ENCODE assay signal across 26 cellular contexts in genomic region chr5:42848545-42848944, GRCh38. TPM values are rescaled to one million over a fixed set of nuclear protein-coding genes. Genes with fewer than 3 reads are reported as not detected.
"Had no signal": no experiment of that assay in that cellular context is flagged by ENCODE, and none has a peak within 500 bp of the region (broad histone marks: within the 10 kb centered on the region; RNA-seq: fewer than 3 reads in every experiment).

No MANE protein-coding gene starts in this region.

- H3K4me3 ChIP-seq: ascending aorta, cardiac muscle cell had no signal

- H3K27ac ChIP-seq: ascending aorta, cardiac muscle cell, WERI-Rb-1 had no signal

- H3K27me3 ChIP-seq: ascending aorta, cardiac muscle cell had no signal

- H3K9me3 ChIP-seq: ascending aorta had no signal

- DNase-seq: activated CD4-positive, alpha-beta memory T cell treated with anti-CD3 and anti-CD28 coated beads, Interleukin-2, amount 10 ng/mL, durations not matched to agents 7 days and 5 days; activated CD4-positive, alpha-beta T cell treated with anti-CD3 and anti-CD28 coated beads for 1 hour; activated CD4-positive, alpha-beta T cell treated with anti-CD3 and anti-CD28 coated beads for 36 hours; activated CD4-positive, alpha-beta T cell treated with anti-CD3 and anti-CD28 coated beads for 48 hours; activated CD4-positive, alpha-beta T cell treated with anti-CD3 and anti-CD28 coated beads, Interleukin-2, amount 10 ng/mL, durations not matched to agents 7 days and 5 days; activated CD4-positive, alpha-beta T cell treated with anti-CD3 and anti-CD28 coated beads, Interleukin-2, amount 50 U/mL, for 48 hours; activated CD4-positive, CD25-positive, alpha-beta regulatory T cell; activated CD8-positive, alpha-beta memory T cell treated with anti-CD3 and anti-CD28 coated beads, Interleukin-2, amount 10 ng/mL, durations not matched to agents 7 days and 5 days; activated CD8-positive, alpha-beta memory T cell treated with anti-CD3 and anti-CD28 coated beads, Interleukin-2, amount 50 U/mL, for 48 hours; activated effector memory CD4-positive, alpha-beta T cell treated with Interleukin-2 at 50 U/mL for 16 hours; activated gamma-delta T cell; activated naive CD4-positive, alpha-beta T cell treated with anti-CD3 and anti-CD28 coated beads, Interleukin-2, amount 10 ng/mL, durations not matched to agents 7 days and 5 days; activated naive CD4-positive, alpha-beta T cell treated with Interleukin-2 at 50 U/mL for 16 hours; activated naive CD8-positive, alpha-beta T cell treated with anti-CD3 and anti-CD28 coated beads, Interleukin-2, amount 10 ng/mL, durations not matched to agents 7 days and 5 days; activated naive CD8-positive, alpha-beta T cell treated with anti-CD3 and anti-CD28 coated beads, Interleukin-2, amount 50 U/mL, for 24 hours; activated T-cell treated with anti-CD3 and anti-CD28 coated beads, Interleukin-2, amount 50 U/mL, for 24 hours; activated T-cell treated with anti-CD3 and anti-CD28 coated beads, Interleukin-2, amount 50 U/mL, for 48 hours; amygdala; anterior cingulate cortex; caudate nucleus; T-helper 2 cell; T-helper 9 cell; WERI-Rb-1 had no signal

- H3K4me1 ChIP-seq: ascending aorta had no signal

- H3K36me3 ChIP-seq: ascending aorta, cardiac muscle cell, WERI-Rb-1 had no signal

RNA-seq across cellular contexts. Expression of gene SELENOP, which starts 36.9 kb away (rescaled TPM):
- total RNA-seq: activated CD4-positive, alpha-beta T cell treated with anti-CD3 and anti-CD28 coated beads for 36 hours; activated CD4-positive, alpha-beta T cell treated with anti-CD3 and anti-CD28 coated beads, Interleukin-2, amount 10 ng/mL, durations not matched to agents 7 days and 5 days; activated T-helper 2 cell treated with anti-CD3 and anti-CD28 coated beads, Interferon-gamma antibody, Interleukin-2, Interleukin-4, amounts not matched to agents 10 μg/mL and 5 μg/mL and 100 μg/mL, durations not matched to agents 14 hours and 24 hours and 36 hours had no signal
